ENCODE assay signal across 8 cellular contexts in the genomic region with DNA sequence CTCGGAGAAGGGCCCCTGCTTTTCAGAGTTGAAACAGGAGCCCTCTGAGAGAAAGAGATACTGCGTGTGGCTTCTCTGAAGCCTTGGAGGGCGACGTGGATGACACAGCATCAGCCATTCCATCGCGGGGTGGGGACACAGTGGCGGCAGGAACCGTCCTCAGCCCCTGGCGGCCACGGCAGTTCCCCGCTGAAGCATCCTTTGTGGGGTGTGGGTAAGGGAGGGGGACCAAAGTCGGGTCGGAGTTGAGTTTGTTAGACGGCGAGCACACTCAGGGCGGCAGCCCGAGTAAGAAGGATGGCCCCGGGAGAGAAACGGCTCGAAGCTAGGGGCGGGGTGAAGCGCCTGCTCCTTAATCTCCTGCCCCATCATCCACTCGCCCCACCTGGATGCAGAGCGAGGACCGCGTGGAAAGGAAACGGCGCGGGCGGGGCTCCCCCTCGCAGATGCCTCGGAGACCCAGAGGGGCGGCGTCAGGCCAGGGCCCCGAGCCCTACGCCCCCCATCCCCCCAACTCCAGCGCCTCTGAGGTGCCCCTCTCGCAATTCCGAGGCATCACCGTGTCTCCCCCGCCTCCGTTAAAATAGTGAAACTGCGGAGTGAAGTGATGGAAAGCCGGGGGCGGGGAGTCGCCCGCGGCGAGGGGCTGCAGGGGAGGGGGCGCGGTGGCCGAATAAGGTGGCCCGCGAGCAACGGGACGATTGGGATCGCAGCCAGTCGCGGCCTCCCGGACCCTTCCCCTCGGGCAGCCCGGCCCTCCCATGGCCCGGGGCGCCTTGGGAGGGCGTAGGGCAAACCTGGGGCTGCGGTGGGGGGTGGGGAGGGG. TPM values are rescaled to one million over a fixed set of nuclear protein-coding genes. Genes with fewer than 3 reads are reported as not detected.
DNase-seq lines count a peak whose midpoint lies in the region; ATAC-seq and TF ChIP-seq lines count a peak whose summit lies in the region.

No MANE protein-coding gene starts in this region.

- H2AK9ac ChIP-seq in IMR-90 (replicated peaks; ENCODE audit: low read depth, low read length, poor library complexity) = peak overlapping the region; percentile 98

- peak overlapping the region; percentile 56 for H2AK5ac ChIP-seq in IMR-90 (ENCODE audit: low read depth, low read length)

- H3K27ac Mint-ChIP-seq in Calu3 (ENCODE audit: unreplicated experiment) = peak overlapping the region; percentile 92

- no peak overlapping the region; the same call in 1 of the 2 replicates for H2BK20ac ChIP-seq in IMR-90 (ENCODE audit: low read depth, low read length)

- TF ChIP-seq POLR2A in IMR-90 (IDR thresholded peaks at IDR 0.05; ENCODE audit: low read depth, low read length) = no peak; the same call in 1 of the 2 replicates

- BruUV-seq in Calu3 (replicated peaks; lab: Mats Ljungman, UMichigan) (TSS peak; percentile 53), IMR-90 (replicated peaks; lab: Mats Ljungman, UMichigan) (no TSS peak)

- peak overlapping the region; percentile 51 for H4K91ac ChIP-seq in IMR-90 (ENCODE audit: insufficient read depth, low read depth, low read length)

- no peaks in the 10 kb centered on the region for H3K36me3 ChIP-seq in IMR-90 (ENCODE audit: control insufficient read depth, insufficient read depth, low read length)
- no peaks in the 10 kb centered on the region for H3K36me3 ChIP-seq in effector memory CD4-positive, alpha-beta T cell (ENCODE audit: control insufficient read depth, insufficient read depth, low read length)
- H3K36me3 ChIP-seq in muscle layer of colon (ENCODE audit: insufficient read depth, low read length) = no peaks in the 10 kb centered on the region

- H3K4me2 ChIP-seq in IMR-90 (ENCODE audit: low read depth, low read length) = peak overlapping the region; percentile 60

- H3K9me1 ChIP-seq in IMR-90 (ENCODE audit: insufficient read depth, low read length) = peaks cover 4% of the 10 kb centered on the region; the same call in 1 of the 2 replicates

- no peak overlapping the region for H3K56ac ChIP-seq in IMR-90 (ENCODE audit: extremely low read depth, insufficient read depth, low read length)

- 9% methylated on average over 14 of the region's 66 CpGs; no CpG with 5 or more reads in 1 of the 2 experiments for WGBS in IMR-90 (ENCODE audit: extremely low coverage in 2 of 2, insufficient read length in 1 of 2), 2 experiments

- in situ Hi-C loops in IMR-90 (cut with MboI; ENCODE audit: low sequenced_read_pairs) = no loop called here

- 0 out of 2 replicates have a peak overlapping the region, but pooled peaks have one; percentile 20 for H3K14ac ChIP-seq in IMR-90 (replicated peaks; ENCODE audit: low read depth, low read length)

- H3K4me3 Mint-ChIP-seq in Calu3 (ENCODE audit: low read depth, unreplicated experiment) = peak overlapping the region; percentile 74

- intact Hi-C loops in Calu3 (cut with micrococcal nuclease; ENCODE audit: unreplicated experiment) = no loop called here
- intact Hi-C loops in IMR-90 (cut with micrococcal nuclease) = loop anchor here (1.0 to 10.0 kb wide), 4 partner anchors 110 to 430 kb away; no protein-coding TSS in a partner anchor

- peak overlapping the region; percentile 96 for H3K4me3 ChIP-seq in IMR-90 (ENCODE audit: insufficient read depth, low read depth, low read length)
- H3K4me3 ChIP-seq in effector memory CD4-positive, alpha-beta T cell (ENCODE audit: insufficient read depth, low read depth, low read length, poor library complexity, severe bottlenecking) = peak overlapping the region; percentile 76
- peak overlapping the region; percentile 94 to 96 for H3K4me3 ChIP-seq in muscle layer of colon (ENCODE audit: low read depth in 1 of 2, low read length in 2 of 2)

- peak overlapping the region; percentile 31 for H3K27ac ChIP-seq in IMR-90 (ENCODE audit: insufficient read depth, low read length)
- H3K27ac ChIP-seq in effector memory CD4-positive, alpha-beta T cell (ENCODE audit: insufficient read depth, low read length, poor library complexity, severe bottlenecking) = peak overlapping the region; percentile 70
- peak overlapping the region; percentile 98 for H3K27ac ChIP-seq in muscle layer of colon (ENCODE audit: low read depth, low read length)

- TF ChIP-seq CTCF in Calu3 (IDR thresholded peaks at IDR 0.05; ENCODE audit: unreplicated experiment) = no peak
- no peak; the same call in 1 of the 2 replicates for TF ChIP-seq CTCF in IMR-90 (conservative IDR thresholded peaks at IDR 0.05; ENCODE audit: low read depth, low read length)

- H2BK5ac ChIP-seq in IMR-90 (ENCODE audit: low read depth, low read length, poor library complexity, severe bottlenecking) = peak overlapping the region; percentile 39

- DNase-seq in Calu3 (peak; percentile 20), IMR-90 (peak; percentile 16), NCI-H1436 treated with DMSO at 0.1 percent for 48 hours (lab: John Stamatoyannopoulos, UW) (no peak)
- DNase-seq in activated CD4-positive, alpha-beta T cell treated with anti-CD3 and anti-CD28 coated beads, Interleukin-2, amount 50 U/mL, for 1 hour = peak; percentile 69
- peak; percentile 34 to 55 (median 52) for DNase-seq in effector memory CD4-positive, alpha-beta T cell
- peak; percentile 82 for DNase-seq in stimulated activated naive CD8-positive, alpha-beta T cell treated with anti-CD3 and anti-CD28 coated beads, Interleukin-15, Interleukin-2, amounts not matched to agents 100 U/mL and 50 U/mL, for 24 hours

- peak overlapping the region; percentile 29; the same call in 1 of the 2 replicates for H3K4ac ChIP-seq in IMR-90 (ENCODE audit: low read depth, low read length)

- no peaks in the 10 kb centered on the region for H3K9me3 Mint-ChIP-seq in Calu3 (ENCODE audit: low read depth, unreplicated experiment)

- H2AFZ ChIP-seq in IMR-90 (replicated peaks; ENCODE audit: low read length, poor library complexity) = peak overlapping the region; percentile 96

- H3K9me3 ChIP-seq in IMR-90 (ENCODE audit: control insufficient read depth, insufficient read depth, low read length) = no peaks in the 10 kb centered on the region
- H3K9me3 ChIP-seq in effector memory CD4-positive, alpha-beta T cell (ENCODE audit: control insufficient read depth, low read length) = no peaks in the 10 kb centered on the region
- H3K9me3 ChIP-seq in muscle layer of colon (ENCODE audit: low read length) = no peaks in the 10 kb centered on the region

- peaks cover 25% of the 10 kb centered on the region; the same call in 1 of the 2 replicates for H4K20me1 ChIP-seq in IMR-90 (ENCODE audit: insufficient read depth, low read length)

- dilution Hi-C loops in IMR-90 (cut with HindIII; ENCODE audit: low sequenced_read_pairs, unreplicated experiment) = no loop called here

- no peaks in the 10 kb centered on the region for H3K4me1 Mint-ChIP-seq in Calu3 (ENCODE audit: low read depth, unreplicated experiment)

- H2BK15ac ChIP-seq in IMR-90 (ENCODE audit: low read depth, low read length) = 0 out of 3 replicates have a peak overlapping the region, but pooled peaks have one; percentile 5

- H3K23ac ChIP-seq in IMR-90 (ENCODE audit: low read depth, low read length) = no peak overlapping the region

- peak overlapping the region; percentile 17 for H2BK120ac ChIP-seq in IMR-90 (ENCODE audit: low read depth, low read length)

- peak overlapping the region; percentile 38 for H3K18ac ChIP-seq in IMR-90 (ENCODE audit: low read depth, low read length)

- peak overlapping the region; percentile 73 for H4K5ac ChIP-seq in IMR-90 (ENCODE audit: low read depth, low read length)

- POLR2A ChIA-PET in IMR-90 (lab: Charles Lee; ENCODE audit: unreplicated experiment) = interaction anchor here (0.6 kb wide), 1 partner anchor 143 kb away, joined by 4 read pairs; no protein-coding TSS in a partner anchor

- H4K8ac ChIP-seq in IMR-90 (ENCODE audit: low read depth in 2 of 2, low read length in 2 of 2) = peak overlapping the region; percentile 60 to 96

- no peak for TF ChIP-seq RAD21 in IMR-90 (IDR thresholded peaks at IDR 0.05; ENCODE audit: low read length)

- H3K4me1 ChIP-seq in IMR-90 (ENCODE audit: control insufficient read depth, insufficient read depth, low read length) = peaks cover 4% of the 10 kb centered on the region
- H3K4me1 ChIP-seq in effector memory CD4-positive, alpha-beta T cell (ENCODE audit: control insufficient read depth, insufficient read depth, low read length, poor library complexity, severe bottlenecking) = peaks cover 3% of the 10 kb centered on the region
- peaks cover 8% of the 10 kb centered on the region for H3K4me1 ChIP-seq in muscle layer of colon (ENCODE audit: insufficient read depth, low read length)

- ATAC-seq in GM21381 (IDR thresholded peaks at IDR 0.05; ENCODE audit: unreplicated experiment) (peak; percentile 23), IMR-90 (ENCODE audit: low read depth) (peak; percentile 3)
- ATAC-seq in stimulated activated naive CD8-positive, alpha-beta T cell treated with anti-CD3 and anti-CD28 coated beads, Interleukin-15, Interleukin-2, amounts not matched to agents 100 U/mL and 50 U/mL, for 24 hours = peak; percentile 65

- CTCF ChIA-PET in Calu3 (lab: Charles Lee) = interaction anchor here (0.9 to 1.3 kb wide), 2 partner anchors 49 to 349 kb away, joined by 3 read pairs; no protein-coding TSS in a partner anchor
- CTCF ChIA-PET in IMR-90 (lab: Yijun Ruan, JAX) = no interaction called here

- H3K27me3 ChIP-seq in IMR-90 (ENCODE audit: control insufficient read depth, insufficient read depth, low read length) = no peaks in the 10 kb centered on the region
- H3K27me3 ChIP-seq in effector memory CD4-positive, alpha-beta T cell (replicated peaks; ENCODE audit: control insufficient read depth, insufficient read depth, low read length, poor library complexity, severe bottlenecking) = no peaks in the 10 kb centered on the region
- H3K27me3 ChIP-seq in muscle layer of colon (ENCODE audit: control insufficient read depth in 1 of 2, insufficient read depth in 2 of 2, low read length in 2 of 2) = no peaks in the 10 kb centered on the region

- H3K9ac ChIP-seq in IMR-90 (ENCODE audit: low read depth, low read length) (peak overlapping the region; percentile 30), muscle layer of colon (ENCODE audit: low read length) (no peak overlapping the region)

- peaks cover 39% of the 10 kb centered on the region for H3K36me3 Mint-ChIP-seq in Calu3 (ENCODE audit: insufficient read depth, unreplicated experiment)

- peaks cover 2 to 8% of the 10 kb centered on the region in 2 experiments; a peak in 3 of 4 replicates for H3K79me1 ChIP-seq in IMR-90 (ENCODE audit: low read depth in 1 of 2, low read length in 2 of 2)

- no peaks in the 10 kb centered on the region for H3K27me3 Mint-ChIP-seq in Calu3 (ENCODE audit: unreplicated experiment)

TF ChIP-seq in IMR-90, 13 proteins besides CTCF, POLR2A, EP300 and RAD21 (continues in another document):
- TF ChIP-seq FOS (IDR thresholded peaks at IDR 0.05; ENCODE audit: low read depth, low read length) = no peak
- no peak; the same call in 1 of the 2 replicates for TF ChIP-seq MXI1 (IDR thresholded peaks at IDR 0.05; ENCODE audit: borderline replicate concordance, low read depth, low read length)
- TF ChIP-seq RFX5 (IDR thresholded peaks at IDR 0.05; ENCODE audit: low read depth, low read length) = no peak
- no peak for TF ChIP-seq MAFK (IDR thresholded peaks at IDR 0.05; ENCODE audit: low read depth, low read length)

RNA-seq across cellular contexts. Expression of a gene that starts 0.8 kb away (rescaled TPM):
- total RNA-seq in Calu3 (2022) (38.4 and 42.9 TPM in 2 replicates), IMR-90 (2012; rRNA removed) (8.4 and 8.6 TPM in 2 replicates)
- polyA plus RNA-seq in IMR-90 (2012; rRNA removed) = 4.7 and 14.5 TPM in 2 replicates
- polyA plus RNA-seq in IMR-90 (2012; cell fraction: cytosol; rRNA removed) = 2.1 and 2.4 TPM in 2 replicates
- polyA plus RNA-seq in IMR-90 (2012; cell fraction: nucleus; rRNA removed; ENCODE audit: low replicate concordance) = 13.2 and 13.5 TPM in 2 replicates

Comparison
In these comparisons a context has a peak if more than half of its experiments do, and no peak if none do; other contexts are left out.
1. ATAC-seq: peak in every context shown above with its lines; median percentile 65 in stimulated activated naive CD8-positive, alpha-beta T cell treated with anti-CD3 and anti-CD28 coated beads, Interleukin-15, Interleukin-2, amounts not matched to agents 100 U/mL and 50 U/mL, for 24 hours; 23 in GM21381; 3 in IMR-90.
2. H3K27ac ChIP-seq: peak in every context shown above with its lines; median percentile 98 in muscle layer of colon; 70 in effector memory CD4-positive, alpha-beta T cell; 31 in IMR-90.